8 cellular contexts compared by ENCODE assay signal in the genomic region with DNA sequence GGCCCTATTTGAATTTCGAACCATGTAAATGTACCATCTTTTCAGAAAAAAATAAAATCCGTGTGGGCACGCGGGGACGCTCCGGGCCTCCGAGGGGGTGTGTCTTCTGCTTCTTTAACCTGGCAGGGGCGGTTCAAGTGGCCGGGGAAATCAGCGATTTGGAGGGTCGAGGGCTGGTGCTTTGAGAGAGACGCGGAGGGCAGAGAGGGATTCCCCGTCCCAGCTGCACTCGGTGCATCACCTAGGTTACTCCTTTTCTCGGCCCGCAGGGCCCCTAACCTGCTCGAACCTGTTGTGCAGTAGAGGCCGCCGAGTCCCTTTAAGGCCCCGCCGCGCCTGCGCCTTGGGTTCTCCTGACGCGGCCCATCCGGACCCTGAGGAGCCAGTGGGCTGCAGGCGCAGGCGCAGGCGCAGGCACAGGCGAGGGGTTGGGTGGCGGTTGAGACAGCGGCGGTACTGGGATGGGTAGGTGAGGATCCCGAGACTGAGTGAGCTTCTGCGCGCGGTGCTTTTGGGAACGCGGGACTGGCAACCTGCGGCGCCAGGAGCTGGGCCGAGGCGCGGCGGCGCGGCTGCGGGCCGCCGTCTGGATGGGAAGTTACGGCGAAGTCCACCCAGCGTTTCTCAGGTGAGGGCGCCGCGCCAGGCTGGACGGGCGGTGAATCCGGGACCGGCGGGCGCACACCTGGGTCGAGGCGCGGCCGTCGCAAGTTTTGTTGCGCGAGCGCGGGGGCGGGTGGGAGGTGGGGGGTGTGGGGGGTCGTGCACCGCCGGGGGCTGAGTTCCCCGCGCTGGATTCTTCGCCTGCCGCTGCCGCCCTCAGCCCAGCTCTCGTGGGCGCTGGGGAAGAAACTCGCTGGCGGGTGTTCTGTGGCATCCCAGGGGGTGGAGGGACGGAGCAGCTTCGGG. TPM values are rescaled to one million over a fixed set of nuclear protein-coding genes. Genes with fewer than 3 reads are reported as not detected.
DNase-seq lines count a peak whose midpoint lies in the region; ATAC-seq and TF ChIP-seq lines count a peak whose summit lies in the region.

A gene with protein sequence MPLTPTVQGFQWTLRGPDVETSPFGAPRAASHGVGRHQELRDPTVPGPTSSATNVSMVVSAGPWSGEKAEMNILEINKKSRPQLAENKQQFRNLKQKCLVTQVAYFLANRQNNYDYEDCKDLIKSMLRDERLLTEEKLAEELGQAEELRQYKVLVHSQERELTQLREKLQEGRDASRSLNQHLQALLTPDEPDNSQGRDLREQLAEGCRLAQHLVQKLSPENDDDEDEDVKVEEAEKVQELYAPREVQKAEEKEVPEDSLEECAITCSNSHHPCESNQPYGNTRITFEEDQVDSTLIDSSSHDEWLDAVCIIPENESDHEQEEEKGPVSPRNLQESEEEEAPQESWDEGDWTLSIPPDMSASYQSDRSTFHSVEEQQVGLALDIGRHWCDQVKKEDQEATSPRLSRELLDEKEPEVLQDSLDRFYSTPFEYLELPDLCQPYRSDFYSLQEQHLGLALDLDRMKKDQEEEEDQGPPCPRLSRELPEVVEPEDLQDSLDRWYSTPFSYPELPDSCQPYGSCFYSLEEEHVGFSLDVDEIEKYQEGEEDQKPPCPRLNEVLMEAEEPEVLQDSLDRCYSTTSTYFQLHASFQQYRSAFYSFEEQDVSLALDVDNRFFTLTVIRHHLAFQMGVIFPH (plus strand): TSS at position 417 of the 909 bp plus-strand sequence. CDS start 4,950 bp downstream, outside the sequence.

- POLR2A ChIA-PET in activated CD4-positive, alpha-beta T cell treated with anti-CD3 and anti-CD28 coated beads, Interleukin-2, amount 10 ng/mL, durations not matched to agents 7 days and 5 days (lab: Charles Lee), result no interaction called here

- H3K27ac ChIP-seq in left lung, result no peak within 1 kb of the TSS

- intact Hi-C loops in left lung (cut with DNase I), result no loop called here

- CTCF ChIA-PET in activated CD4-positive, alpha-beta T cell treated with anti-CD3 and anti-CD28 coated beads, Interleukin-2, amount 10 ng/mL, durations not matched to agents 7 days and 5 days (lab: Charles Lee), result no interaction called here

- TF ChIP-seq CTCF in left lung (IDR thresholded peaks at IDR 0.05), result no peak

- H3K9me3 ChIP-seq in left lung, result no peaks in the 10 kb centered on the region

- H3K27me3 Mint-ChIP-seq in activated CD4-positive, alpha-beta T cell treated with anti-CD3 and anti-CD28 coated beads, Interleukin-2, amount 10 ng/mL, durations not matched to agents 7 days and 5 days, result peaks cover 6% of the 10 kb centered on the region

- H3K36me3 Mint-ChIP-seq in activated CD4-positive, alpha-beta T cell treated with anti-CD3 and anti-CD28 coated beads, Interleukin-2, amount 10 ng/mL, durations not matched to agents 7 days and 5 days (ENCODE audit: low read depth), result no peaks in the 10 kb centered on the region

- H3K9me3 Mint-ChIP-seq in activated CD4-positive, alpha-beta T cell treated with anti-CD3 and anti-CD28 coated beads, Interleukin-2, amount 10 ng/mL, durations not matched to agents 7 days and 5 days, result no peaks in the 10 kb centered on the region

- H3K27me3 ChIP-seq in left lung, result peaks cover 0 to 63% of the 10 kb centered on the region in 2 donors

- DNase-seq in NOMO-1 treated with DMSO at 0.1 percent for 48 hours (lab: John Stamatoyannopoulos, UW; ENCODE audit: unreplicated experiment) (peak; percentile 17), NOMO-1 treated with dmso at 0.1 percent for 144 hours (lab: John Stamatoyannopoulos, UW; ENCODE audit: unreplicated experiment) (no peak), NCI-H345 treated with DMSO at 0.1 percent for 48 hours (lab: John Stamatoyannopoulos, UW; ENCODE audit: unreplicated experiment) (peak; percentile 93), dedifferentiated amniotic fluid mesenchymal stem cell (ENCODE audit: extremely low spot score) (peak; percentile 85), left lung (peak; percentile 93 to 95)
- DNase-seq in activated CD4-positive, alpha-beta T cell treated with anti-CD3 and anti-CD28 coated beads, Interleukin-2, amount 10 ng/mL, durations not matched to agents 7 days and 5 days, result peak; percentile 91
- DNase-seq in stimulated activated CD4-positive, alpha-beta T cell treated with anti-CD3 and anti-CD28 coated beads, Interleukin-2, amount 100 ng/mL, for 24 hours, result peak; percentile 89

- H3K4me3 Mint-ChIP-seq in activated CD4-positive, alpha-beta T cell treated with anti-CD3 and anti-CD28 coated beads, Interleukin-2, amount 10 ng/mL, durations not matched to agents 7 days and 5 days, result peak within 1 kb of the TSS; percentile 91

- peak within 1 kb of the TSS; percentile 55 to 73 for H3K4me3 ChIP-seq in left lung

- H3K4me1 ChIP-seq in left lung, result peaks cover 0 to 6% of the 10 kb centered on the region in 2 donors

- H3K27ac Mint-ChIP-seq in activated CD4-positive, alpha-beta T cell treated with anti-CD3 and anti-CD28 coated beads, Interleukin-2, amount 10 ng/mL, durations not matched to agents 7 days and 5 days, result peak within 1 kb of the TSS; percentile 89

- peaks cover 23% of the 10 kb centered on the region for H3K4me1 Mint-ChIP-seq in activated CD4-positive, alpha-beta T cell treated with anti-CD3 and anti-CD28 coated beads, Interleukin-2, amount 10 ng/mL, durations not matched to agents 7 days and 5 days

- no peaks in the 10 kb centered on the region for H3K36me3 ChIP-seq in left lung

- ATAC-seq in HG03159 (IDR thresholded peaks at IDR 0.05; ENCODE audit: unreplicated experiment), result peak; percentile 96
- peak; percentile 98 for ATAC-seq in left lung

RNA-seq across cellular contexts. Expression of the gene that starts here (rescaled TPM):
- total RNA-seq in activated CD4-positive, alpha-beta T cell treated with anti-CD3 and anti-CD28 coated beads, Interleukin-2, amount 10 ng/mL, durations not matched to agents 7 days and 5 days, result 1 to 10 TPM; 6.1 to 6.2 TPM
- total RNA-seq in left lung, result 10 to 100 TPM in 1 of 2 donors, 1 to 10 TPM in 1; 3.6 to 11.6 TPM
